14 cellular contexts compared by ENCODE assay signal in the genomic region with DNA sequence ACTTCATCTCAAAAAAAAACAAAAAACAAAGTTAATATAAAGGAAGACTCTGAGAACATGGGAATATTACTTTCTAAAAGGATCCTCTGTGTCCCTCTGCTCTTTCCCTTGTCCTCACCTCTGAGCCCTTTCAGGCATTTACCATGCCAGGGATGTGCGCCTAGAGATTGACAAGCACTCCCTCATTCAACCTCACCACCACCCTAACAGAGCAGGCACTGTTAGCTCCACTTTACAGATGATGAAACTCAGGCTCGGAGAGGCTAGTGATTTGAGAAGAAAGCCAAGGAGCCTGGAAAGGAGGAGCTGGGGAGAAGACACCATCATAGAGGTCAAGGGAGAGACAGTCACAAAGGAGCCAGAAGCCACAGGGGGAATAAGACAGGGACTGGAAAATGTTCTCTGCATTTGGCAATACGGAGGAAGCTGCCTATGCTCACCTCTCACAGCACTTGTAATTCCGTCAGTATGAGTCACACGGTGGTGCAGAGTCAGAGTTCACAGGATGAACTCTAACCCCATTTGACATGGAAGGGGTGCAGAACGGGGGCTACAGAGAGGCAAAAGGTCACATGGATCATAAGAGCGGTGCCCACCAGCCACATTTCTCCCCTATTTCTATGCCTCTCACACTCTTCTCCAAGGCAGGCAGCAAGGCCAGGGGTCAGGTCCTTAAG.
DNase-seq lines count a peak whose midpoint lies in the region; ATAC-seq and TF ChIP-seq lines count a peak whose summit lies in the region.
"Had no signal": no experiment of that assay in that cellular context is flagged by ENCODE, and none has a peak within 500 bp of the region (broad histone marks: within the 10 kb centered on the region; RNA-seq: fewer than 3 reads in every experiment).

No MANE protein-coding gene starts in this region.

- H3K4me3 Mint-ChIP-seq in natural killer cell: no peak overlapping the region
- no peak overlapping the region for H3K4me3 Mint-ChIP-seq in natural killer cell treated with Interleukin-12 subunit alpha and Interleukin-12 subunit beta and Interleukin-15 and Interleukin-18, amount 100 ng/mL, for 72 hours

- POLR2A ChIA-PET in RWPE1 (lab: Yijun Ruan, JAX; ENCODE audit: low non-redundant PET): no interaction called here

- no peaks in the 10 kb centered on the region for H3K27me3 Mint-ChIP-seq in natural killer cell (ENCODE audit: low read depth in 2 of 2)
- no peaks in the 10 kb centered on the region for H3K27me3 Mint-ChIP-seq in natural killer cell treated with Interleukin-12 subunit alpha and Interleukin-12 subunit beta and Interleukin-15 and Interleukin-18, amount 100 ng/mL, for 72 hours

- H3K36me3 Mint-ChIP-seq in natural killer cell: peaks cover 3% of the 10 kb centered on the region
- peaks cover 26% of the 10 kb centered on the region for H3K36me3 Mint-ChIP-seq in natural killer cell treated with Interleukin-12 subunit alpha and Interleukin-12 subunit beta and Interleukin-15 and Interleukin-18, amount 100 ng/mL, for 72 hours

- no peaks in the 10 kb centered on the region for H3K9me3 Mint-ChIP-seq in natural killer cell
- H3K9me3 Mint-ChIP-seq in natural killer cell treated with Interleukin-12 subunit alpha and Interleukin-12 subunit beta and Interleukin-15 and Interleukin-18, amount 100 ng/mL, for 72 hours: peaks cover 3% of the 10 kb centered on the region

- DNase-seq in natural killer cell (no peak), RWPE1 (ENCODE audit: low spot score) (peak; percentile 41), foreskin fibroblast (peak; percentile 9 to 37), NCI-H748 treated with DMSO at 0.1 percent for 48 hours (lab: John Stamatoyannopoulos, UW) (no peak), glomerular visceral epithelial cell (ENCODE audit: extremely low spot score) (no peak), cerebellar nuclear complex (lab: John Stamatoyannopoulos, UW) (no peak)
- DNase-seq in natural killer cell treated with Interleukin-12 subunit alpha and Interleukin-12 subunit beta and Interleukin-15 and Interleukin-18, amount 100 ng/mL, for 72 hours (ENCODE audit: low spot score): no peak
- DNase-seq in activated effector memory CD4-positive, alpha-beta T cell treated with anti-CD3 and anti-CD28 coated beads, Interleukin-2, amount 50 U/mL, for 16 hours: no peak
- DNase-seq: activated CD4-positive, CD25-positive, alpha-beta regulatory T cell; cortex of kidney; Karpas-422; NCI-H446; SIG-M5 had no signal

- no peak for ATAC-seq in natural killer cell
- ATAC-seq in natural killer cell treated with Interleukin-12 subunit alpha and Interleukin-12 subunit beta and Interleukin-15 and Interleukin-18, amount 100 ng/mL, for 72 hours: no peak

- H3K4me3 ChIP-seq in foreskin fibroblast (ENCODE audit: low read depth in 1 of 2, low read length in 2 of 2): no peak overlapping the region
- H3K4me3 ChIP-seq: thoracic aorta had no signal

- H3K27ac ChIP-seq in RWPE1: no peak overlapping the region
- H3K27ac ChIP-seq: thoracic aorta had no signal

- H3K4me1 Mint-ChIP-seq in natural killer cell: peaks cover 33 to 48% of the 10 kb centered on the region in 2 donors
- peaks cover 38 to 40% of the 10 kb centered on the region in 2 donors for H3K4me1 Mint-ChIP-seq in natural killer cell treated with Interleukin-12 subunit alpha and Interleukin-12 subunit beta and Interleukin-15 and Interleukin-18, amount 100 ng/mL, for 72 hours (ENCODE audit: low read depth in 2 of 2)

- no peak for TF ChIP-seq CTCF in natural killer cell (IDR thresholded peaks at IDR 0.05)
- TF ChIP-seq CTCF in RWPE1 (conservative IDR thresholded peaks at IDR 0.05; ENCODE audit: low read depth): no peak
- TF ChIP-seq CTCF in foreskin fibroblast (IDR thresholded peaks at IDR 0.05; ENCODE audit: low read depth, low read length): no peak

- intact Hi-C loops in natural killer cell (cut with micrococcal nuclease): no loop called here

- CTCF ChIA-PET in RWPE1 (lab: Yijun Ruan, JAX): interaction anchor here (0.6 kb wide), 3 partner anchors 32 to 1061 kb away, joined by 3 to 10 read pairs (median 3); no protein-coding TSS in a partner anchor

- H3K27ac Mint-ChIP-seq in natural killer cell: peak overlapping the region; percentile 17 to 37
- peak overlapping the region in 1 of 2 donors; percentile 45 for H3K27ac Mint-ChIP-seq in natural killer cell treated with Interleukin-12 subunit alpha and Interleukin-12 subunit beta and Interleukin-15 and Interleukin-18, amount 100 ng/mL, for 72 hours

Comparison
In these comparisons a context has a peak if more than half of its experiments do, and no peak if none do; other contexts are left out.
1. DNase-seq: peak in RWPE1 (single experiment) and foreskin fibroblast (2 of 2); none in natural killer cell (single experiment), natural killer cell treated with Interleukin-12 subunit alpha and Interleukin-12 subunit beta and Interleukin-15 and Interleukin-18, amount 100 ng/mL, for 72 hours (single experiment), NCI-H748 treated with DMSO at 0.1 percent for 48 hours (single experiment), glomerular visceral epithelial cell (single experiment), cerebellar nuclear complex (0 of 2) and activated effector memory CD4-positive, alpha-beta T cell treated with anti-CD3 and anti-CD28 coated beads, Interleukin-2, amount 50 U/mL, for 16 hours (single experiment).